ENCODE assay signal across 13 cellular contexts in the genomic region with DNA sequence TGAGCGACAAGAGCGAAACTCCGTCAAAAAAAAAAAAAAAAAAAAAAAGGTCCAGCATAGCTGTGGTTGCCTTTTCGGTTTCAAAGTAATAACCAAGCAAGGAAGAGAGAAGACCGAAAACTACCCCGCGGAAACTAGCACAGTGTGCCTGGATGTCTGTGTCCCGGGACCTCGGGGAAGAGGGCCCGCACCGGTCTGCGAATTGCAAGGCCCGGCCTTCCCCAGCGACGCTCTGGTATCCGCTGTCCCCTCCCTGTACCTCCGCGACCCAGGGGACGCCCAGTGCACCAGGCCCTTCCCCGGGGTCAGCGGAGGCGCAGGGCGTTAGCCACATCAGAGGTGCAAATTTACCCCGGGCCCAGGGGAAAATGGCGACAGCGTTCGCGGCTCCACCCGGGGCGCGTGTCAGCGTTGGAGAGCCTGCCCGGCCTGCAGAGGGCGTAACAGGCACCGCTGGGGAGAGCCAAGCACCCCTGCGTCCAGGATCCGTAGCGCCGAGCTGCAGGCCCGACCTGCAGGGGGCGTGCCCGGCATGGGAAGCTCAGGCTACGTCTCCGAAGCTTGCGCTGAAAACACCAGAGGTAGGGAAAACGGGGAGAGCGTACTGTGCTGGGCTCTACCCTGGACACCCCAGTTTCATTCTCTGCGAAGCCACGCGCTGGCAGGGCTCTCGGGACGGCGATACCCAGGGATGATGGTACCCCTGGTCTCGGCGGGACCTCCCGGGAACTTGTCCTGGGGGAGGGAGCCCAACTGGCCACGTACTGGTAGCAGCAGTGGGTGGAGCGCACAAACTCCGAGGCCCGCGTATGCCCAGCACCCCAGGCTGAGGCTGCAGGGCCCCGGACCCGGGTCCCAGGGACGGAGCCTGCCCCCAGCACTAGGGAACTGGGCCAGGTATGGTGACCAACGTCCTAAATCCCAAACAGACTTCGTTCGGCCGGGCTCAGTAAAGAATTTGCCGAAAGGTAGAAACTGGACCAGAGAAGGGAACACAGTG. TPM values are rescaled to one million over a fixed set of nuclear protein-coding genes. Genes with fewer than 3 reads are reported as not detected.
DNase-seq lines count a peak whose midpoint lies in the region; FAIRE-seq and TF ChIP-seq lines count a peak whose summit lies in the region.
"Had no signal": no experiment of that assay in that cellular context is flagged by ENCODE, and none has a peak within 500 bp of the region (broad histone marks: within the 10 kb centered on the region; RNA-seq: fewer than 3 reads in every experiment).

No MANE protein-coding gene starts in this region.

- intact Hi-C loops in endothelial cell of umbilical vein (cut with micrococcal nuclease): no loop called here

- H3K4me2 ChIP-seq in endothelial cell of umbilical vein (ENCODE audit: insufficient read depth, low read length): no peak overlapping the region
- H3K4me2 ChIP-seq in mesenchymal stem cell (ENCODE audit: low read length, poor library complexity, severe bottlenecking): no peak overlapping the region

- H3K23ac ChIP-seq in mesenchymal stem cell (ENCODE audit: low read length in 2 of 2): no peak overlapping the region

- peaks cover 59 to 95% of the 10 kb centered on the region in 2 experiments for H3K27me3 ChIP-seq in endothelial cell of umbilical vein (ENCODE audit: control insufficient read depth in 2 of 2, insufficient read depth in 2 of 2, low read length in 2 of 2)
- H3K27me3 ChIP-seq in mesenchymal stem cell (ENCODE audit: control insufficient read depth in 1 of 2, insufficient read depth in 1 of 2, low read length in 2 of 2): peaks cover 79 to 94% of the 10 kb centered on the region in 2 experiments
- H3K27me3 ChIP-seq in MG63: no peaks in the 10 kb centered on the region
- H3K27me3 ChIP-seq: thyroid gland had no signal

- no peak overlapping the region for H3K4ac ChIP-seq in mesenchymal stem cell (ENCODE audit: low read depth in 1 of 2, low read length in 2 of 2)

- H4K91ac ChIP-seq in mesenchymal stem cell (ENCODE audit: low read length): peak overlapping the region; percentile 27

- CTCF ChIA-PET in endothelial cell of umbilical vein (lab: Charles Lee): interaction anchor here (0.6 to 1.6 kb wide), 8 partner anchors 9 to 647 kb away, joined by 3 to 13 read pairs (median 4); no protein-coding TSS in a partner anchor

- H2BK5ac ChIP-seq in mesenchymal stem cell (ENCODE audit: low read depth, low read length, poor library complexity, severe bottlenecking): no peak overlapping the region

- dilution Hi-C loops in endothelial cell of umbilical vein (cut with MboI; ENCODE audit: extremely low pct_ligation_motif_present, low sequenced_read_pairs): no loop called here

- no peaks in the 10 kb centered on the region for H3K4me1 ChIP-seq in endothelial cell of umbilical vein (ENCODE audit: control insufficient read depth, extremely low read depth, insufficient read depth, low read length)
- peaks cover 14% of the 10 kb centered on the region for H3K4me1 ChIP-seq in mesenchymal stem cell (ENCODE audit: control insufficient read depth, insufficient read depth, low read depth, low read length)

- no peak overlapping the region for H2AK5ac ChIP-seq in mesenchymal stem cell (ENCODE audit: low read length, severe bottlenecking)

- WGBS in mesenchymal stem cell: 9% methylated on average over 69 of the region's 69 CpGs

- BruUV-seq in endothelial cell of umbilical vein (replicated peaks; lab: Mats Ljungman, UMichigan): no TSS peak

- no peak overlapping the region for H4K8ac ChIP-seq in mesenchymal stem cell (ENCODE audit: low read length)

- H2AFZ ChIP-seq in endothelial cell of umbilical vein (ENCODE audit: low read depth, low read length): no peak overlapping the region
- H2AFZ ChIP-seq in mesenchymal stem cell (ENCODE audit: low read depth, low read length): no peak overlapping the region

- H3K79me2 ChIP-seq in endothelial cell of umbilical vein (ENCODE audit: control insufficient read depth, insufficient read depth, low read length): no peaks in the 10 kb centered on the region

- H3K9ac ChIP-seq in endothelial cell of umbilical vein (replicated peaks; ENCODE audit: extremely low read depth, insufficient read depth, low read length) (no peak overlapping the region), mesenchymal stem cell (ENCODE audit: low read length) (no peak overlapping the region)

- H2BK12ac ChIP-seq in mesenchymal stem cell (ENCODE audit: low read length in 2 of 2): no peak overlapping the region

- no peak for FAIRE-seq in endothelial cell of umbilical vein (lab: Jason Lieb, UNC)

- H3K36me3 ChIP-seq in endothelial cell of umbilical vein (ENCODE audit: control insufficient read depth in 2 of 2, extremely low read depth in 1 of 2, insufficient read depth in 2 of 2, low read length in 2 of 2): no peaks in the 10 kb centered on the region
- no peaks in the 10 kb centered on the region for H3K36me3 ChIP-seq in mesenchymal stem cell (ENCODE audit: control insufficient read depth in 1 of 2, insufficient read depth in 2 of 2, low read depth in 1 of 2, low read length in 2 of 2)
- no peaks in the 10 kb centered on the region for H3K36me3 ChIP-seq in MG63
- H3K36me3 ChIP-seq: thyroid gland had no signal

- H3K4me3 Mint-ChIP-seq in osteocyte (ENCODE audit: unreplicated experiment): no peak overlapping the region

- H3K4me1 Mint-ChIP-seq in osteocyte (ENCODE audit: unreplicated experiment): no peaks in the 10 kb centered on the region

- POLR2A ChIA-PET in endothelial cell of umbilical vein (lab: Charles Lee): no interaction called here

- H2BK15ac ChIP-seq in mesenchymal stem cell (ENCODE audit: low read depth, poor library complexity, severe bottlenecking): no peak overlapping the region

- H3K9me3 Mint-ChIP-seq in osteocyte (ENCODE audit: unreplicated experiment): no peaks in the 10 kb centered on the region

- TF ChIP-seq CTCF in 22Rv1 (IDR thresholded peaks at IDR 0.05) (peak; percentile 42), HFF-Myc (IDR thresholded peaks at IDR 0.05; ENCODE audit: low read depth, low read length, missing control alignments) (peak; percentile 71), endothelial cell of umbilical vein (IDR thresholded peaks at IDR 0.05; ENCODE audit: extremely low read depth in 1 of 2, insufficient read depth in 1 of 2, low read depth in 1 of 2, low read length in 2 of 2) (peak; percentile 49 to 59), osteocyte (IDR thresholded peaks at IDR 0.05) (no peak)

- no peak overlapping the region for H2BK120ac ChIP-seq in mesenchymal stem cell (ENCODE audit: low read depth, low read length)

- H3K14ac ChIP-seq in mesenchymal stem cell (ENCODE audit: low read length in 2 of 2): no peak overlapping the region

- DNase-seq in HFF-Myc (ENCODE audit: extremely low read depth, low read depth): no peak
- DNase-seq in endothelial cell of umbilical vein (ENCODE audit: low read depth, low spot score): no peak
- no peak for DNase-seq in mesenchymal stem cell
- DNase-seq in Kasumi-1 (lab: John Stamatoyannopoulos, UW): no peak
- no peak for DNase-seq in osteocyte (ENCODE audit: extremely low spot score, unreplicated experiment)
- no peak for DNase-seq in MG63
- DNase-seq in KG1 (lab: John Stamatoyannopoulos, UW): no peak
- DNase-seq: activated effector memory CD4-positive, alpha-beta T cell treated with anti-CD3 and anti-CD28 coated beads, Interleukin-2, amount 50 U/mL, for 16 hours; DND-41; NCI-H1694 treated with DMSO at 0.1 percent for 48 hours had no signal

- H3K27ac ChIP-seq in 22Rv1 (no peak overlapping the region), endothelial cell of umbilical vein (ENCODE audit: insufficient read depth, low read depth, low read length) (no peak overlapping the region), mesenchymal stem cell (ENCODE audit: low read length, poor library complexity, severe bottlenecking) (no peak overlapping the region)
- H3K27ac ChIP-seq: skin epidermis, thyroid gland had no signal

- peaks cover 65% of the 10 kb centered on the region for H3K27me3 Mint-ChIP-seq in osteocyte (ENCODE audit: unreplicated experiment)

- no peak for TF ChIP-seq POLR2A in endothelial cell of umbilical vein (IDR thresholded peaks at IDR 0.05; ENCODE audit: low read depth, low read length)

- no peaks in the 10 kb centered on the region for H3K9me1 ChIP-seq in endothelial cell of umbilical vein (replicated peaks; ENCODE audit: control insufficient read depth, extremely low read depth, insufficient read depth, low read length)

- no peaks in the 10 kb centered on the region for H3K9me3 ChIP-seq in endothelial cell of umbilical vein (replicated peaks; ENCODE audit: control insufficient read depth, insufficient read depth, low read length)
- H3K9me3 ChIP-seq in mesenchymal stem cell (ENCODE audit: control insufficient read depth, low read length): no peaks in the 10 kb centered on the region
- H3K9me3 ChIP-seq in MG63: no peaks in the 10 kb centered on the region
- H3K9me3 ChIP-seq: thyroid gland had no signal

- no peaks in the 10 kb centered on the region for H3K36me3 Mint-ChIP-seq in osteocyte (ENCODE audit: unreplicated experiment)

- H3K18ac ChIP-seq in mesenchymal stem cell (ENCODE audit: low read depth in 1 of 2, low read length in 2 of 2): no peak overlapping the region

- H3K79me1 ChIP-seq in mesenchymal stem cell (replicated peaks; ENCODE audit: low read length, poor library complexity, severe bottlenecking): no peaks in the 10 kb centered on the region

- no peaks in the 10 kb centered on the region for H4K20me1 ChIP-seq in endothelial cell of umbilical vein (replicated peaks; ENCODE audit: control insufficient read depth, extremely low read depth, insufficient read depth, low read length)

- no peak overlapping the region for H3K27ac Mint-ChIP-seq in osteocyte (ENCODE audit: unreplicated experiment)

- no peak overlapping the region for H3K4me3 ChIP-seq in HFF-Myc (replicated peaks; ENCODE audit: low read depth, low read length)
- H3K4me3 ChIP-seq in endothelial cell of umbilical vein (replicated peaks in 1 of 3; ENCODE audit: insufficient read depth in 1 of 3, low read depth in 1 of 3, low read length in 3 of 3): no peak overlapping the region
- H3K4me3 ChIP-seq in mesenchymal stem cell (ENCODE audit: insufficient read depth in 1 of 2, low read depth in 1 of 2, low read length in 2 of 2): peak overlapping the region in 1 of 2 experiments; percentile 55
- no peak overlapping the region for H3K4me3 ChIP-seq in MG63

RNA-seq across cellular contexts. Expression of a gene that starts 16.2 kb away (rescaled TPM):
- not detected in 2 replicates for total RNA-seq in endothelial cell of umbilical vein
- polyA plus RNA-seq in endothelial cell of umbilical vein: not detected in 2 replicates
- not detected in 2 replicates for polyA plus RNA-seq in endothelial cell of umbilical vein (2011; cell fraction: cytosol; rRNA removed)
- not detected in 2 replicates for polyA plus RNA-seq in endothelial cell of umbilical vein (2011; cell fraction: nucleus; rRNA removed)
- polyA plus RNA-seq in endothelial cell of umbilical vein (2012): not detected in 2 replicates
- polyA minus RNA-seq in endothelial cell of umbilical vein: not detected in 2 replicates
- not detected for polyA minus RNA-seq in endothelial cell of umbilical vein (2011; cell fraction: cytosol; rRNA and poly(A)+ RNA removed)
- not detected in 2 replicates for polyA minus RNA-seq in endothelial cell of umbilical vein (2011; cell fraction: nucleus; rRNA and poly(A)+ RNA removed)
- not detected for polyA plus RNA-seq in mesenchymal stem cell (2013, experiment 1 of 2)
- polyA plus RNA-seq in mesenchymal stem cell (2013, experiment 2 of 2): not detected
- total RNA-seq in osteocyte: not detected in 2 replicates
- total RNA-seq in MG63 (2014; rRNA removed; shearing (Covaris generic); ENCODE audit: low replicate concordance): 0.52 and 2.6 TPM in 2 replicates
